In the genomic region with DNA sequence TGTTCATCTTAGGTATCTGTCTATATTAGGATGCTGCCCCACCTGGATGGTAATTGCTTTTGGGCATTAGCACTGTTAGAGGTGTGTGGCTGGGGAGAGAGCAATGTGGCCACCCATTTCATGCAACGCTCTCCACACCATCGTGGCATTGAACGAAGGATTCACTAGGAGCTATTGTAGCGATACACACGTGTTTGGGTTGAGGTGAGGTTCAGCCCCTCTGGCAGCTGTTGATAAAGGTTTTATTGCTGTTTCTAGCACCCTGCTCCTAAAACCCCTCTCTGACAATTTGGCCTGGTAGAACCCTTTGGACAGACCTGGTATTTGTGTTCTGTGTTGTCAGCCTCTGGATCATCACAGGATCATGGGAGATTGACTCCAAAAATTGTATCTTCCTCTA, we compare ENCODE assay signal across 18 cellular contexts.
A peak's percentile ranks its signal among the peaks of the same experiment; 100 is the strongest.
DNase-seq lines count a peak whose midpoint lies in the region; TF ChIP-seq lines count a peak whose summit lies in the region.
"Had no signal": no experiment of that assay in that cellular context is flagged by ENCODE, and none has a peak within 500 bp of the region (broad histone marks: within the 10 kb centered on the region; RNA-seq: fewer than 3 reads in every experiment).

No MANE protein-coding gene starts in this region.

- no peak overlapping the region for H3K4me3 ChIP-seq in esophagus muscularis mucosa
- peak overlapping the region in 1 of 2 donors; percentile 30 for H3K4me3 ChIP-seq in neuronal stem cell (ENCODE audit: low read length in 2 of 2)
- H3K4me3 ChIP-seq: BLaER1 had no signal

- H2BK12ac ChIP-seq in neuronal stem cell (ENCODE audit: low read length) = no peak overlapping the region

- no peak for TF ChIP-seq EP300 in esophagus muscularis mucosa (IDR thresholded peaks at IDR 0.05)

- H3K36me3 ChIP-seq in KOPT-K1 (ENCODE audit: insufficient read depth, low read length) = peaks cover 66% of the 10 kb centered on the region
- no peaks in the 10 kb centered on the region for H3K36me3 ChIP-seq in esophagus muscularis mucosa
- H3K36me3 ChIP-seq in neuronal stem cell (replicated peaks in 1 of 2; ENCODE audit: control insufficient read depth in 2 of 2, insufficient read depth in 2 of 2, low read length in 2 of 2) = peaks cover 0 to 9% of the 10 kb centered on the region in 2 donors
- H3K36me3 ChIP-seq: BE2C had no signal

- no peak overlapping the region for H3K23ac ChIP-seq in neuronal stem cell (ENCODE audit: low read depth, low read length, poor library complexity)

- H3K27ac ChIP-seq in KOPT-K1 (ENCODE audit: low read depth, low read length, poor library complexity, severe bottlenecking) (peak overlapping the region; percentile 30), esophagus muscularis mucosa (replicated peaks in 1 of 4) (no peak overlapping the region), neuronal stem cell (replicated peaks; ENCODE audit: low read length) (no peak overlapping the region)
- H3K27ac ChIP-seq: BLaER1 had no signal

- no peak for TF ChIP-seq POLR2A in esophagus muscularis mucosa (IDR thresholded peaks at IDR 0.05; ENCODE audit: low read depth)

- no peak overlapping the region for H4K91ac ChIP-seq in neuronal stem cell (ENCODE audit: low read depth, low read length, poor library complexity)

- H3K79me1 ChIP-seq in neuronal stem cell (ENCODE audit: low read depth, low read length) = no peaks in the 10 kb centered on the region

- no peak overlapping the region for H3K4me2 ChIP-seq in neuronal stem cell (ENCODE audit: insufficient read depth, low read length, poor library complexity, severe bottlenecking)
- H3K4me2 ChIP-seq: BLaER1 had no signal

- no peak overlapping the region for H3K14ac ChIP-seq in neuronal stem cell (ENCODE audit: low read length)

- H3K9me3 ChIP-seq in KOPT-K1 (ENCODE audit: insufficient read depth, low read length, poor library complexity, severe bottlenecking) (no peaks in the 10 kb centered on the region), esophagus muscularis mucosa (no peaks in the 10 kb centered on the region), neuronal stem cell (replicated peaks in 1 of 2; ENCODE audit: control insufficient read depth in 2 of 2, insufficient read depth in 1 of 2, low read depth in 1 of 2, low read length in 2 of 2) (peaks cover under 1 to 5% of the 10 kb centered on the region in 2 donors)
- H3K9me3 ChIP-seq: BE2C, Caco-2 had no signal

- no peak overlapping the region for H3K4ac ChIP-seq in neuronal stem cell (ENCODE audit: low read length)

- H3K4me1 ChIP-seq in esophagus muscularis mucosa (peaks cover 0 to 21% (median 11%) of the 10 kb centered on the region in 4 donors), neuronal stem cell (ENCODE audit: control insufficient read depth in 2 of 2, insufficient read depth in 1 of 2, low read depth in 1 of 2, low read length in 2 of 2) (peaks cover 0 to 2% of the 10 kb centered on the region in 2 donors)
- H3K4me1 ChIP-seq: BE2C, Caco-2 had no signal

- peak overlapping the region; percentile 19 for H3K18ac ChIP-seq in neuronal stem cell (ENCODE audit: low read length)

- no peak overlapping the region for H2BK120ac ChIP-seq in neuronal stem cell (ENCODE audit: low read depth, low read length)

- WGBS in esophagus muscularis mucosa = 98% methylated on average over 5 of the region's 5 CpGs
- no CpG with 5 or more reads among the region's 5 CpGs for WGBS in neuronal stem cell (ENCODE audit: extremely low coverage in 2 of 2, insufficient read length in 2 of 2, insufficient replicate concordance in 1 of 2), 2 donors

- TF ChIP-seq CTCF in esophagus muscularis mucosa (IDR thresholded peaks at IDR 0.05) = no peak

- H3K27me3 ChIP-seq in esophagus muscularis mucosa = no peaks in the 10 kb centered on the region
- H3K27me3 ChIP-seq in neuronal stem cell (ENCODE audit: control insufficient read depth in 3 of 3, insufficient read depth in 3 of 3, low read depth in 1 of 3, low read length in 3 of 3) = no peaks in the 10 kb centered on the region
- H3K27me3 ChIP-seq: BE2C, BLaER1 had no signal

- no peak overlapping the region for H3K9ac ChIP-seq in neuronal stem cell (ENCODE audit: low read depth, low read length, poor library complexity)
- H3K9ac ChIP-seq: BLaER1 had no signal

- H2AFZ ChIP-seq in neuronal stem cell (ENCODE audit: low read length) = no peak overlapping the region

- intact Hi-C loops in esophagus muscularis mucosa (cut with DNase I) = no loop called here

- H2AK5ac ChIP-seq in neuronal stem cell (ENCODE audit: low read depth, low read length) = no peak overlapping the region

- no peak overlapping the region for H2BK5ac ChIP-seq in neuronal stem cell (ENCODE audit: low read length)

- no peak overlapping the region for H4K8ac ChIP-seq in neuronal stem cell (ENCODE audit: low read depth, low read length)

- H2BK15ac ChIP-seq in neuronal stem cell (ENCODE audit: low read length) = no peak overlapping the region

- DNase-seq in esophagus muscularis mucosa (ENCODE audit: extremely low spot score) (peak; percentile 34), neuronal stem cell (ENCODE audit: low spot score) (no peak), NAMALWA (ENCODE audit: low spot score) (no peak), COLO829 (ENCODE audit: low spot score) (no peak)
- no peak for DNase-seq in activated CD4-positive, alpha-beta T cell treated with anti-CD3 and anti-CD28 coated beads for 1 hour
- DNase-seq: 8988T; ACHN; BE2C; C1 segment of cervical spinal cord; Caco-2; Calu3; CD4-positive, alpha-beta memory T cell; CD4-positive, CD25-positive, alpha-beta regulatory T cell; CD8-positive, alpha-beta memory T cell; DMS79 treated with DMSO at 0.1 percent for 48 hours; GF-D8 had no signal
